Comparison of ENCODE assay signal across 19 cellular contexts in genomic region chr16:46954562-46954961, GRCh38.
"Had no signal": no experiment of that assay in that cellular context is flagged by ENCODE, and none has a peak within 500 bp of the region (broad histone marks: within the 10 kb centered on the region; RNA-seq: fewer than 3 reads in every experiment).

No MANE protein-coding gene starts in this region.

- H3K27ac ChIP-seq: brain microvascular endothelial cell, stomach, testis, upper lobe of left lung, WERI-Rb-1 had no signal

- H3K27ac Mint-ChIP-seq: activated naive CD4-positive, alpha-beta T cell treated with anti-CD3 and anti-CD28 coated beads, Interleukin-2, amount 50 U/mL, for 72 hours; memory B cell; T-helper 17 cell had no signal

- H3K4me1 Mint-ChIP-seq: memory B cell, T-helper 17 cell had no signal

- H3K4me3 ChIP-seq: stomach, testis, upper lobe of left lung had no signal

- H3K27me3 ChIP-seq: brain microvascular endothelial cell, stomach, testis, upper lobe of left lung had no signal

- DNase-seq: activated CD4-positive, alpha-beta T cell treated with anti-CD3 and anti-CD28 coated beads for 48 hours; activated T-cell treated with anti-CD3 and anti-CD28 coated beads for 4 hours; anterior cingulate cortex; brain microvascular endothelial cell; cortex of kidney; effector CD4-positive, alpha-beta T cell; foreskin fibroblast; hippocampal formation; kidney; left ventricle myocardium superior; naive thymus-derived CD8-positive, alpha-beta T cell; stimulated activated CD4-positive, alpha-beta T cell treated with anti-CD3 and anti-CD28 coated beads, Interleukin-1b, Interleukin-23, amount 100 ng/mL, for 48 hours; stomach; T-helper 17 cell; testis; upper lobe of left lung; WERI-Rb-1 had no signal

- H3K4me1 ChIP-seq: stomach, testis, upper lobe of left lung had no signal

- H3K9me3 ChIP-seq: stomach, testis, upper lobe of left lung had no signal

- H3K9me3 Mint-ChIP-seq: activated naive CD4-positive, alpha-beta T cell treated with anti-CD3 and anti-CD28 coated beads, Interleukin-2, amount 50 U/mL, for 72 hours; memory B cell; naive thymus-derived CD8-positive, alpha-beta T cell had no signal

- H3K4me3 Mint-ChIP-seq: memory B cell; naive thymus-derived CD8-positive, alpha-beta T cell; T-helper 17 cell had no signal

- ATAC-seq: activated naive CD4-positive, alpha-beta T cell treated with anti-CD3 and anti-CD28 coated beads, Interleukin-2, amount 50 U/mL, for 72 hours; left ventricle myocardium superior; naive thymus-derived CD8-positive, alpha-beta T cell; T-helper 17 cell had no signal

- H3K27me3 Mint-ChIP-seq: memory B cell; naive thymus-derived CD8-positive, alpha-beta T cell; T-helper 17 cell had no signal
